Comparison of ENCODE assay signal across 10 cellular contexts in genomic region chr2:201132518-201132917, GRCh38. TPM values are rescaled to one million over a fixed set of nuclear protein-coding genes. Genes with fewer than 3 reads are reported as not detected.
DNase-seq lines count a peak whose midpoint lies in the region; ATAC-seq and TF ChIP-seq lines count a peak whose summit lies in the region.
"Had no signal": no experiment of that assay in that cellular context is flagged by ENCODE, and none has a peak within 500 bp of the region (broad histone marks: within the 10 kb centered on the region; RNA-seq: fewer than 3 reads in every experiment).

No MANE protein-coding gene starts in this region.

- H3K9me3 Mint-ChIP-seq in Calu3 (ENCODE audit: low read depth, unreplicated experiment) = no peaks in the 10 kb centered on the region
- no peaks in the 10 kb centered on the region for H3K9me3 Mint-ChIP-seq in T-cell
- H3K9me3 Mint-ChIP-seq in memory B cell = no peaks in the 10 kb centered on the region

- no peak for DNase-seq in Calu3
- DNase-seq in T-cell = no peak
- DNase-seq in memory B cell (ENCODE audit: low spot score in 2 of 2) = no peak
- no peak for DNase-seq in GM10248 (ENCODE audit: extremely low spot score)
- DNase-seq in SHP77 treated with DMSO at 0.1 percent for 48 hours (lab: John Stamatoyannopoulos, UW) = no peak
- no peak for DNase-seq in dedifferentiated amniotic fluid mesenchymal stem cell (ENCODE audit: extremely low spot score)
- DNase-seq: central memory CD4-positive, alpha-beta T cell; midbrain had no signal

- H3K4me3 Mint-ChIP-seq in Calu3 (ENCODE audit: low read depth, unreplicated experiment) = peak overlapping the region; percentile 66
- peak overlapping the region in 2 of 3 donors; percentile 3 to 53 for H3K4me3 Mint-ChIP-seq in T-cell
- peak overlapping the region; percentile 52 for H3K4me3 Mint-ChIP-seq in memory B cell

- intact Hi-C loops in Calu3 (cut with micrococcal nuclease; ENCODE audit: unreplicated experiment) = loop anchor here (2.0 kb wide), 1 partner anchor 16 kb away; no protein-coding TSS in a partner anchor

- H3K27ac Mint-ChIP-seq in Calu3 (ENCODE audit: unreplicated experiment) (peak overlapping the region; percentile 99), T-cell (peak overlapping the region; percentile 99 to 100), memory B cell (peak overlapping the region; percentile 91)

- peaks cover 50% of the 10 kb centered on the region for H3K4me1 Mint-ChIP-seq in Calu3 (ENCODE audit: low read depth, unreplicated experiment)
- H3K4me1 Mint-ChIP-seq in T-cell = peaks cover 62 to 74% (median 67%) of the 10 kb centered on the region in 3 donors
- peaks cover 44% of the 10 kb centered on the region for H3K4me1 Mint-ChIP-seq in memory B cell

- no TSS peak for BruUV-seq in Calu3 (replicated peaks; lab: Mats Ljungman, UMichigan)

- TF ChIP-seq CTCF in Calu3 (IDR thresholded peaks at IDR 0.05; ENCODE audit: unreplicated experiment) = no peak
- no peak for TF ChIP-seq CTCF in GM10248 (IDR thresholded peaks at IDR 0.05; ENCODE audit: control extremely low read depth, extremely low read depth, low read depth, missing control alignments)

- CTCF ChIA-PET in Calu3 (lab: Charles Lee) (no interaction called here), T-cell (lab: Charles Lee) (interaction anchor here in 1 of 2 donors (1.3 to 3.1 kb wide), 3 partner anchors 12 to 100 kb away, joined by 5 to 9 read pairs (median 6); no protein-coding TSS in a partner anchor), GM10248 (lab: Yijun Ruan, JAX) (interaction anchor here (1.2 to 4.0 kb wide), 9 partner anchors 10 to 100 kb away, joined by 3 to 20 read pairs (median 6); no protein-coding TSS in a partner anchor)

- peaks cover 87% of the 10 kb centered on the region for H3K36me3 Mint-ChIP-seq in Calu3 (ENCODE audit: insufficient read depth, unreplicated experiment)
- peaks cover 44% of the 10 kb centered on the region for H3K36me3 Mint-ChIP-seq in T-cell
- peaks cover 28% of the 10 kb centered on the region for H3K36me3 Mint-ChIP-seq in memory B cell

- ATAC-seq in GM21390 (IDR thresholded peaks at IDR 0.05; ENCODE audit: unreplicated experiment) (peak; percentile 34), T-cell (replicated peaks in 1 of 4) (no peak), memory B cell (ENCODE audit: low read depth) (peak; percentile 54), HG03521 (IDR thresholded peaks at IDR 0.05; ENCODE audit: unreplicated experiment) (no peak)

- H3K27me3 Mint-ChIP-seq in Calu3 (ENCODE audit: unreplicated experiment) = no peaks in the 10 kb centered on the region
- H3K27me3 Mint-ChIP-seq in T-cell = no peaks in the 10 kb centered on the region
- H3K27me3 Mint-ChIP-seq in memory B cell = no peaks in the 10 kb centered on the region

- POLR2A ChIA-PET in T-cell (lab: Charles Lee) = interaction anchor here in 1 of 2 donors (0.5 to 0.6 kb wide), 2 partner anchors 12 to 14 kb away, joined by 3 to 4 read pairs; no protein-coding TSS in a partner anchor
- POLR2A ChIA-PET in GM10248 (lab: Yijun Ruan, JAX) = interaction anchor here (0.8 kb wide), 1 partner anchor 16 kb away, joined by 3 read pairs; no protein-coding TSS in a partner anchor

RNA-seq across cellular contexts. Expression of gene CFLAR, which starts 16.6 kb away (rescaled TPM):
- total RNA-seq in Calu3 (2022) (232 and 285 TPM in 2 replicates), T-cell (100 to 1,000 TPM; 188 to 217 (median 208) TPM)

RNA-seq across cellular contexts. Expression of gene CASP10, which starts 50.4 kb away (rescaled TPM):
- total RNA-seq in Calu3 (2022) (21.4 and 22.5 TPM in 2 replicates), T-cell (10 to 100 TPM; 23.3 to 46.4 (median 29.2) TPM)

Comparison
In these comparisons a context has a peak if more than half of its experiments do, and no peak if none do; other contexts are left out.
1. ATAC-seq: peak in GM21390 (single experiment) and memory B cell (single experiment); none in T-cell (0 of 4) and HG03521 (single experiment).
2. Peak in every context shown above with its lines, with median percentiles within 50 percentile points of each other: H3K27ac Mint-ChIP-seq and H3K4me3 Mint-ChIP-seq.